Comparison of ENCODE assay signal across 7 cellular contexts in genomic region chr5:180315762-180316212, GRCh38. TPM values are rescaled to one million over a fixed set of nuclear protein-coding genes. Genes with fewer than 3 reads are reported as not detected.
DNase-seq lines count a peak whose midpoint lies in the region; ATAC-seq and TF ChIP-seq lines count a peak whose summit lies in the region.

No MANE protein-coding gene starts in this region.

- peaks cover 16% of the 10 kb centered on the region for H3K36me3 Mint-ChIP-seq in glutamatergic neuron (ENCODE audit: unreplicated experiment)

- H3K36me3 ChIP-seq in psoas muscle (ENCODE audit: insufficient read depth in 1 of 2, low read depth in 1 of 2): no peaks in the 10 kb centered on the region

- 55 to 64% (median 57%) methylated on average over 9 of the region's 9 CpGs for WGBS in psoas muscle, 3 donors

- intact Hi-C loops in psoas muscle (cut with DNase I): loop anchor here in 1 of 2 donors (1.0 kb wide), 1 partner anchor 21 kb away; no protein-coding TSS in a partner anchor

- no peak overlapping the region for H3K27ac Mint-ChIP-seq in glutamatergic neuron (ENCODE audit: unreplicated experiment)

- no peak overlapping the region for H3K4me3 ChIP-seq in GM12875 (ENCODE audit: low read depth, low read length)
- H3K4me3 ChIP-seq in psoas muscle: no peak overlapping the region

- no peak overlapping the region for H3K27ac ChIP-seq in psoas muscle

- no peaks in the 10 kb centered on the region for H3K4me1 ChIP-seq in psoas muscle

- no peaks in the 10 kb centered on the region for H3K9me3 ChIP-seq in psoas muscle

- H3K27me3 Mint-ChIP-seq in glutamatergic neuron (ENCODE audit: unreplicated experiment): peaks cover 8% of the 10 kb centered on the region

- no peaks in the 10 kb centered on the region for H3K9me3 Mint-ChIP-seq in glutamatergic neuron (ENCODE audit: unreplicated experiment)

- DNase-seq in SHP77 treated with DMSO at 0.1 percent for 48 hours (lab: John Stamatoyannopoulos, UW) (peak; percentile 19), activated gamma-delta T cell treated with Interleukin-2 at 50 U/mL for 16 hours (peak; percentile 78), glutamatergic neuron (peak; percentile 80), psoas muscle (peak; percentile 67 to 76)

- peak; percentile 68 for ATAC-seq in HG03039 (IDR thresholded peaks at IDR 0.05; ENCODE audit: unreplicated experiment)
- ATAC-seq in psoas muscle: peak in 3 of 4 donors; percentile 37 to 64 (median 52)
- ATAC-seq in GM18861 (IDR thresholded peaks at IDR 0.05; ENCODE audit: unreplicated experiment): no peak

- no peaks in the 10 kb centered on the region for H3K27me3 ChIP-seq in psoas muscle (ENCODE audit: insufficient read depth in 3 of 3, low read length in 2 of 3)

- no peak overlapping the region for H3K4me3 Mint-ChIP-seq in glutamatergic neuron (ENCODE audit: unreplicated experiment)

- H3K4me1 Mint-ChIP-seq in glutamatergic neuron (ENCODE audit: low read depth, unreplicated experiment): peaks cover 6% of the 10 kb centered on the region

- peak; percentile 98 for TF ChIP-seq CTCF in GM12875 (IDR thresholded peaks at IDR 0.05; ENCODE audit: borderline replicate concordance, insufficient read depth, low read depth, low read length)
- peak; percentile 91 for TF ChIP-seq CTCF in glutamatergic neuron (IDR thresholded peaks at IDR 0.05; ENCODE audit: partially characterized antibody, unreplicated experiment)
- TF ChIP-seq CTCF in psoas muscle (IDR thresholded peaks at IDR 0.05): peak; percentile 68

RNA-seq across cellular contexts. Expression of gene MAPK9, which starts 23.9 kb away (rescaled TPM):
- total RNA-seq in glutamatergic neuron (ENCODE audit: unreplicated experiment): 47.4 TPM
- total RNA-seq in psoas muscle: 10 to 100 TPM; 32.1 to 35.9 (median 34.6) TPM
- polyA plus RNA-seq in psoas muscle: 10 to 100 TPM; 16.1 to 40.1 (median 17.1) TPM

RNA-seq across cellular contexts. Expression of gene GFPT2, which starts 37.3 kb away (rescaled TPM):
- total RNA-seq in glutamatergic neuron (ENCODE audit: unreplicated experiment): 11.6 TPM
- 1 to 10 TPM; 4.4 to 7.2 (median 6.5) TPM for total RNA-seq in psoas muscle
- polyA plus RNA-seq in psoas muscle: 1 to 10 TPM; 2.0 to 2.4 (median 2.4) TPM

Comparison
In these comparisons a context has a peak if more than half of its experiments do, and no peak if none do; other contexts are left out.
1. DNase-seq: peak in every context shown above with its lines; median percentile 80 in glutamatergic neuron; 78 in activated gamma-delta T cell treated with Interleukin-2 at 50 U/mL for 16 hours; 72 in psoas muscle; 19 in SHP77 treated with DMSO at 0.1 percent for 48 hours.